Comparison of ENCODE assay signal across 17 cellular contexts in the genomic region with DNA sequence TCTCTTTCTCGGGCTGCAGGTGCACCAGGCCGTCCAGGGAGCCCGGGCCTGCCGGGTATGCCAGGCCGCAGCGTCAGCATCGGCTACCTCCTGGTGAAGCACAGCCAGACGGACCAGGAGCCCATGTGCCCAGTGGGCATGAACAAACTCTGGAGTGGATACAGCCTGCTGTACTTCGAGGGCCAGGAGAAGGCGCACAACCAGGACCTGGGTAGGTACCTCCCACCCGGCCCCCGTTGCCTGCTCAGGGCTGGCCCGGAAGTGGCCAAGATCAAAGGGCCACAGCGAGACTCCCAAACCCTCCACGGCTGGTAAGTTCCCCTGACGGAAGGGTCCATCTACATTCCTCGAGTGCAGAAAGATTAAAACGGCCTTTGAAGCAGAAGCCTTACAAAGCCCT. TPM values are rescaled to one million over a fixed set of nuclear protein-coding genes. Genes with fewer than 3 reads are reported as not detected.
DNase-seq lines count a peak whose midpoint lies in the region; ATAC-seq and TF ChIP-seq lines count a peak whose summit lies in the region.
"Had no signal": no experiment of that assay in that cellular context is flagged by ENCODE, and none has a peak within 500 bp of the region (broad histone marks: within the 10 kb centered on the region; RNA-seq: fewer than 3 reads in every experiment).

No MANE protein-coding gene starts in this region.

- H3K4me3 ChIP-seq in adipocyte (ENCODE audit: low read length) (no peak overlapping the region), right lobe of liver (no peak overlapping the region), smooth muscle cell (no peak overlapping the region)
- H3K4me3 ChIP-seq: vagina had no signal

- H2AFZ ChIP-seq in smooth muscle cell (ENCODE audit: low read depth), result no peak overlapping the region

- no peak overlapping the region for H3K4me2 ChIP-seq in smooth muscle cell

- H3K9me3 Mint-ChIP-seq in immature natural killer cell, result no peaks in the 10 kb centered on the region
- H3K9me3 Mint-ChIP-seq: activated CD4-positive, alpha-beta memory T cell treated with anti-CD3 and anti-CD28 coated beads for 36 hours; activated T-cell treated with anti-CD3 and anti-CD28 coated beads, Interleukin-2, amount 50 U/mL, for 24 hours; nephron progenitor cell; stimulated activated naive B cell treated with anti-CD40 and anti-IgM and Interleukin-4, amounts not matched to agents 10 μg/mL and 1 μg/mL and 100 μg/mL, for 72 hours had no signal

- peak overlapping the region; percentile 37 for H3K9ac ChIP-seq in adipocyte (ENCODE audit: low read length)
- H3K9ac ChIP-seq in smooth muscle cell (ENCODE audit: low read depth), result no peak overlapping the region

- DNase-seq in ELF-1 (ENCODE audit: low read depth, low spot score) (peak; percentile 32), adipocyte (ENCODE audit: low read depth) (no peak), right lobe of liver (no peak), smooth muscle cell (lab: John Stamatoyannopoulos, UW; ENCODE audit: unreplicated experiment) (no peak), immature natural killer cell (no peak), Ammon's horn (ENCODE audit: low spot score) (no peak)
- DNase-seq: activated CD4-positive, alpha-beta memory T cell treated with anti-CD3 and anti-CD28 coated beads for 36 hours; activated naive CD4-positive, alpha-beta T cell treated with anti-CD3 and anti-CD28 coated beads, Interleukin-2, amount 50 U/mL, for 16 hours; activated T-cell treated with anti-CD3 and anti-CD28 coated beads, Interleukin-2, amount 50 U/mL, for 24 hours; Karpas-422; NCI-H1048; NCI-H510A; nephron progenitor cell; stimulated activated naive B cell treated with anti-CD40 and anti-IgM and Interleukin-4, amounts not matched to agents 10 μg/mL and 1 μg/mL and 100 μg/mL, for 72 hours had no signal

- no peaks in the 10 kb centered on the region for H3K36me3 Mint-ChIP-seq in immature natural killer cell
- H3K36me3 Mint-ChIP-seq: activated CD4-positive, alpha-beta memory T cell treated with anti-CD3 and anti-CD28 coated beads for 36 hours; stimulated activated naive B cell treated with anti-CD40 and anti-IgM and Interleukin-4, amounts not matched to agents 10 μg/mL and 1 μg/mL and 100 μg/mL, for 72 hours had no signal

- H3K27ac ChIP-seq in right lobe of liver, result peak overlapping the region in 2 of 3 donors; percentile 79 to 80
- H3K27ac ChIP-seq in smooth muscle cell (ENCODE audit: low read depth), result peak overlapping the region; percentile 28
- H3K27ac ChIP-seq: vagina had no signal

- H3K27ac Mint-ChIP-seq in immature natural killer cell, result no peak overlapping the region
- H3K27ac Mint-ChIP-seq: activated CD4-positive, alpha-beta memory T cell treated with anti-CD3 and anti-CD28 coated beads for 36 hours; activated T-cell treated with anti-CD3 and anti-CD28 coated beads, Interleukin-2, amount 50 U/mL, for 24 hours; nephron progenitor cell; stimulated activated naive B cell treated with anti-CD40 and anti-IgM and Interleukin-4, amounts not matched to agents 10 μg/mL and 1 μg/mL and 100 μg/mL, for 72 hours had no signal

- TF ChIP-seq POLR2A in right lobe of liver (IDR thresholded peaks at IDR 0.05), result no peak

- H3K4me3 Mint-ChIP-seq in immature natural killer cell, result no peak overlapping the region
- H3K4me3 Mint-ChIP-seq: activated CD4-positive, alpha-beta memory T cell treated with anti-CD3 and anti-CD28 coated beads for 36 hours; activated T-cell treated with anti-CD3 and anti-CD28 coated beads, Interleukin-2, amount 50 U/mL, for 24 hours; nephron progenitor cell; stimulated activated naive B cell treated with anti-CD40 and anti-IgM and Interleukin-4, amounts not matched to agents 10 μg/mL and 1 μg/mL and 100 μg/mL, for 72 hours had no signal

- peaks cover 71% of the 10 kb centered on the region for H3F3A ChIP-seq in smooth muscle cell (ENCODE audit: low read depth)

- H3K36me3 ChIP-seq in adipocyte (ENCODE audit: control insufficient read depth, insufficient read depth, low read length, severe bottlenecking), result peaks cover 94% of the 10 kb centered on the region
- H3K36me3 ChIP-seq in right lobe of liver, result no peaks in the 10 kb centered on the region
- H3K36me3 ChIP-seq in smooth muscle cell (ENCODE audit: low read depth), result peaks cover 23% of the 10 kb centered on the region

- intact Hi-C loops in right lobe of liver (cut with DNase I), result loop anchor here in 1 of 2 donors (10.0 kb wide), 1 partner anchor 52 kb away; no protein-coding TSS in a partner anchor

- WGBS in right lobe of liver (ENCODE audit: insufficient coverage, low coverage, low lambda C conversion rate, missing lambda C conversion rate), result 92% methylated on average over 5 of the region's 18 CpGs
- 90% methylated on average over 18 of the region's 18 CpGs for WGBS in smooth muscle cell (ENCODE audit: low lambda C conversion rate)

- H3K79me2 ChIP-seq in smooth muscle cell (ENCODE audit: low read depth), result peaks cover 2% of the 10 kb centered on the region

- peaks cover 97% of the 10 kb centered on the region for H4K20me1 ChIP-seq in smooth muscle cell (ENCODE audit: low read depth)

- H3K4me1 Mint-ChIP-seq in immature natural killer cell, result no peaks in the 10 kb centered on the region

- no peak for ATAC-seq in right lobe of liver
- ATAC-seq in GM19395 (IDR thresholded peaks at IDR 0.05; ENCODE audit: unreplicated experiment), result no peak
- no peak for ATAC-seq in HG02973 (IDR thresholded peaks at IDR 0.05; ENCODE audit: unreplicated experiment)
- ATAC-seq: stimulated activated naive B cell treated with anti-CD40 and anti-IgM and Interleukin-4, amounts not matched to agents 10 μg/mL and 1 μg/mL and 100 μg/mL, for 72 hours had no signal

- H3K27me3 Mint-ChIP-seq in immature natural killer cell (ENCODE audit: low read depth in 3 of 3), result peaks cover 0 to 5% (median 2%) of the 10 kb centered on the region in 3 donors

- TF ChIP-seq CTCF in right lobe of liver (IDR thresholded peaks at IDR 0.05) (no peak), smooth muscle cell (IDR thresholded peaks at IDR 0.05; ENCODE audit: borderline replicate concordance, insufficient read depth, poor library complexity, severe bottlenecking) (no peak)

- H3K9me3 ChIP-seq in adipocyte (ENCODE audit: control insufficient read depth, low read length) (no peaks in the 10 kb centered on the region), right lobe of liver (no peaks in the 10 kb centered on the region), smooth muscle cell (replicated peaks; ENCODE audit: low read depth) (no peaks in the 10 kb centered on the region)
- H3K9me3 ChIP-seq: vagina had no signal

- no peaks in the 10 kb centered on the region for H3K27me3 ChIP-seq in adipocyte (replicated peaks; ENCODE audit: control insufficient read depth, insufficient read depth, low read length)
- no peaks in the 10 kb centered on the region for H3K27me3 ChIP-seq in right lobe of liver
- no peaks in the 10 kb centered on the region for H3K27me3 ChIP-seq in smooth muscle cell (ENCODE audit: low read depth)
- H3K27me3 ChIP-seq: vagina had no signal

- H3K4me1 ChIP-seq in adipocyte (ENCODE audit: control insufficient read depth, insufficient read depth, low read length), result peaks cover 41% of the 10 kb centered on the region
- H3K4me1 ChIP-seq in right lobe of liver, result peaks cover 0 to 21% (median 12%) of the 10 kb centered on the region in 4 donors
- H3K4me1 ChIP-seq in smooth muscle cell (ENCODE audit: low read depth), result no peaks in the 10 kb centered on the region
- H3K4me1 ChIP-seq: vagina had no signal

RNA-seq across cellular contexts. Expression of gene RAB20, which starts 55.1 kb away (rescaled TPM):
- total RNA-seq in right lobe of liver, result 10 to 100 TPM; 12.5 to 47.2 (median 36.3) TPM
- 12.6 and 18.0 TPM in 2 replicates for total RNA-seq in smooth muscle cell
- polyA plus RNA-seq in smooth muscle cell, result 12.9 and 21.8 TPM in 2 replicates
- 1 to 10 TPM in 1 of 3 donors, under 1 TPM in 2; 0.39 to 2.7 (median 0.52) TPM for polyA plus RNA-seq in immature natural killer cell
